Comparison of ENCODE assay signal across 15 cellular contexts in the genomic region with DNA sequence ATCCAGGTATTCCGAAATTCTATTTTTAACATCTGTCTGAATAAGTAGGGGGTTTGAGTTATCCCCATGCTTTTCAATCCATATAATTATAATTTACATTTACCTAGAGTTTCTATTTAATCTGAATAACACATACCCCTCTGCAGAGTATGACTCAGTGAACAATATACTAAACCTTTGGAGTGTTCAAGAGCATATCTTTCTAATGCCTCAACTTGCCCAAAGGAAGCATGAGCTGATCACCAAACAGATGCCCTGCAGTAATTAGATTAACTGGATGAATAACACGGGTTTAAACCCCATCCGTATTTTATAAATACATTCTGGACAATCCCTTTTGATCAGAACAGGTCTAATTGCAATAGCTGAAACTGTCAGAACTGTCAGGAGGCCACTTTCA.
A peak's percentile ranks its signal among the peaks of the same experiment; 100 is the strongest.
DNase-seq lines count a peak whose midpoint lies in the region; ATAC-seq, FAIRE-seq and TF ChIP-seq lines count a peak whose summit lies in the region.
"Had no signal": no experiment of that assay in that cellular context is flagged by ENCODE, and none has a peak within 500 bp of the region (broad histone marks: within the 10 kb centered on the region; RNA-seq: fewer than 3 reads in every experiment).

No MANE protein-coding gene starts in this region.

- no peak overlapping the region for H2BK120ac ChIP-seq in IMR-90 (ENCODE audit: low read depth, low read length)

- no peak overlapping the region for H4K8ac ChIP-seq in IMR-90 (ENCODE audit: low read depth in 2 of 2, low read length in 2 of 2)

- H3K14ac ChIP-seq in IMR-90 (replicated peaks; ENCODE audit: low read depth, low read length): no peak overlapping the region; the same call in 1 of the 2 replicates

- H3K27ac ChIP-seq in IMR-90 (ENCODE audit: insufficient read depth, low read length) (no peak overlapping the region), Panc1 (ENCODE audit: low read length) (peak overlapping the region; percentile 23; the same call in 1 of the 2 replicates), keratinocyte (ENCODE audit: control insufficient read depth, insufficient read depth, low read length) (peak overlapping the region; percentile 58), PC-9 (no peak overlapping the region)
- H3K27ac ChIP-seq: BLaER1 treated with 17β-estradiol and CSF1 and Interleukin-3, amounts not matched to agents 10 nM and 100 nM had no signal

- H3K27me3 ChIP-seq in IMR-90 (ENCODE audit: control insufficient read depth, insufficient read depth, low read length) (no peaks in the 10 kb centered on the region), Panc1 (ENCODE audit: control insufficient read depth, insufficient read depth, low read length) (no peaks in the 10 kb centered on the region), bronchial epithelial cell (ENCODE audit: control insufficient read depth, insufficient read depth, low read length) (no peaks in the 10 kb centered on the region), keratinocyte (ENCODE audit: control insufficient read depth, extremely low read depth, insufficient read depth, low read length) (no peaks in the 10 kb centered on the region), PC-9 (ENCODE audit: insufficient read depth, low read depth) (no peaks in the 10 kb centered on the region)
- H3K27me3 ChIP-seq: BLaER1 treated with 17β-estradiol and CSF1 and Interleukin-3, amounts not matched to agents 10 nM and 100 nM had no signal

- H3K9me1 ChIP-seq in IMR-90 (ENCODE audit: insufficient read depth, low read length) (peaks cover 15% of the 10 kb centered on the region; the same call in 1 of the 2 replicates), keratinocyte (ENCODE audit: control insufficient read depth, extremely low read depth, insufficient read depth, low read length) (no peaks in the 10 kb centered on the region)

- no peak overlapping the region for H2BK5ac ChIP-seq in IMR-90 (ENCODE audit: low read depth, low read length, poor library complexity, severe bottlenecking)

- TF ChIP-seq CTCF in IMR-90 (conservative IDR thresholded peaks at IDR 0.05; ENCODE audit: low read depth, low read length): no peak
- no peak for TF ChIP-seq CTCF in Panc1 (IDR thresholded peaks at IDR 0.05)
- no peak for TF ChIP-seq CTCF in bronchial epithelial cell (IDR thresholded peaks at IDR 0.05; ENCODE audit: insufficient read depth, low read length, severe bottlenecking)
- no peak for TF ChIP-seq CTCF in keratinocyte (optimal IDR thresholded peaks at IDR 0.05 in 1 of 3, IDR thresholded peaks at IDR 0.05 in 1 of 3, conservative IDR thresholded peaks at IDR 0.05 in 1 of 3; ENCODE audit: extremely low read depth in 1 of 3, insufficient read depth in 2 of 3, low read length in 3 of 3)
- no peak for TF ChIP-seq CTCF in PC-9 (conservative IDR thresholded peaks at IDR 0.05)

- H3K79me1 ChIP-seq in IMR-90 (ENCODE audit: low read depth in 1 of 2, low read length in 2 of 2): no peaks in the 10 kb centered on the region

- POLR2A ChIA-PET in IMR-90 (lab: Charles Lee; ENCODE audit: unreplicated experiment): no interaction called here
- POLR2A ChIA-PET in Panc1 (lab: Charles Lee): no interaction called here
- POLR2A ChIA-PET in PC-9 (lab: Charles Lee; ENCODE audit: unreplicated experiment): no interaction called here

- no CpG with 5 or more reads among the region's 3 CpGs for WGBS in IMR-90 (ENCODE audit: extremely low coverage in 2 of 2, insufficient read length in 1 of 2), 2 experiments

- CTCF ChIA-PET in IMR-90 (lab: Yijun Ruan, JAX) (no interaction called here), Panc1 (lab: Charles Lee) (interaction anchor here (0.6 kb wide), 1 partner anchor 968 kb away, joined by 3 read pairs; no protein-coding TSS in a partner anchor), PC-9 (lab: Charles Lee) (no interaction called here)

- H3K4me2 ChIP-seq in IMR-90 (ENCODE audit: low read depth, low read length) (no peak overlapping the region), keratinocyte (ENCODE audit: control insufficient read depth, extremely low read depth, insufficient read depth, low read depth, low read length) (peak overlapping the region; percentile 70), PC-9 (no peak overlapping the region)
- H3K4me2 ChIP-seq: BLaER1 treated with 17β-estradiol and CSF1 and Interleukin-3, amounts not matched to agents 10 nM and 100 nM had no signal

- no peaks in the 10 kb centered on the region for H3K36me3 ChIP-seq in IMR-90 (ENCODE audit: control insufficient read depth, insufficient read depth, low read length)
- H3K36me3 ChIP-seq in Panc1 (ENCODE audit: control insufficient read depth, insufficient read depth, low read length): no peaks in the 10 kb centered on the region
- H3K36me3 ChIP-seq in bronchial epithelial cell (ENCODE audit: control insufficient read depth, insufficient read depth, low read length): no peaks in the 10 kb centered on the region
- no peaks in the 10 kb centered on the region for H3K36me3 ChIP-seq in keratinocyte (ENCODE audit: control insufficient read depth in 2 of 2, extremely low read depth in 1 of 2, insufficient read depth in 2 of 2, low read length in 2 of 2)
- no peaks in the 10 kb centered on the region for H3K36me3 ChIP-seq in PC-9 (ENCODE audit: low read depth)
- H3K36me3 ChIP-seq: BLaER1 treated with 17β-estradiol and CSF1 and Interleukin-3, amounts not matched to agents 10 nM and 100 nM had no signal

- H3K9me2 ChIP-seq in PC-9 (ENCODE audit: insufficient read depth): no peaks in the 10 kb centered on the region

- no peak overlapping the region for H3K18ac ChIP-seq in IMR-90 (ENCODE audit: low read depth, low read length)

- BruUV-seq in IMR-90 (replicated peaks; lab: Mats Ljungman, UMichigan) (no TSS peak), Panc1 (replicated peaks; lab: Mats Ljungman, UMichigan) (no TSS peak), PC-9 (replicated peaks; lab: Mats Ljungman, UMichigan) (no TSS peak)

- no peak overlapping the region for H4K5ac ChIP-seq in IMR-90 (ENCODE audit: low read depth, low read length)

- no peak overlapping the region for H3K23ac ChIP-seq in IMR-90 (ENCODE audit: low read depth, low read length)

- H2AFZ ChIP-seq in IMR-90 (replicated peaks; ENCODE audit: low read length, poor library complexity): no peak overlapping the region
- H2AFZ ChIP-seq in keratinocyte (ENCODE audit: control insufficient read depth, low read length): no peak overlapping the region
- H2AFZ ChIP-seq in PC-9: no peak overlapping the region

- H2BK15ac ChIP-seq in IMR-90 (ENCODE audit: low read depth, low read length): no peak overlapping the region; the same call in 2 of the 3 replicates

- no peak for DNase-seq in IMR-90
- no peak for DNase-seq in Panc1 (ENCODE audit: low read depth, low spot score)
- peak; percentile 90 for DNase-seq in bronchial epithelial cell (ENCODE audit: low read depth)
- no peak for DNase-seq in keratinocyte (ENCODE audit: low read depth, low spot score)
- no peak for DNase-seq in NCI-H2081 (lab: John Stamatoyannopoulos, UW)
- no peak for DNase-seq in PC-9
- DNase-seq: CD8-positive, alpha-beta T cell; DMS 273 treated with DMSO at 0.1 percent for 48 hours; DND-41; EL; H9 had no signal

- H3K4me3 ChIP-seq in IMR-90 (ENCODE audit: insufficient read depth, low read depth, low read length) (no peak overlapping the region), Panc1 (ENCODE audit: low read depth in 2 of 2, low read length in 2 of 2) (no peak overlapping the region), bronchial epithelial cell (ENCODE audit: low read depth, low read length) (no peak overlapping the region), keratinocyte (ENCODE audit: control insufficient read depth in 2 of 3, extremely low read depth in 1 of 3, insufficient read depth in 2 of 3, low read depth in 1 of 3, low read length in 3 of 3) (no peak overlapping the region), PC-9 (no peak overlapping the region)
- H3K4me3 ChIP-seq: BLaER1 treated with 17β-estradiol and CSF1 and Interleukin-3, amounts not matched to agents 10 nM and 100 nM had no signal

- no peaks in the 10 kb centered on the region for H4K20me1 ChIP-seq in IMR-90 (ENCODE audit: insufficient read depth, low read length)
- H4K20me1 ChIP-seq in keratinocyte (ENCODE audit: control insufficient read depth, extremely low read depth, insufficient read depth, low read length): no peaks in the 10 kb centered on the region
- H4K20me1 ChIP-seq in PC-9 (ENCODE audit: insufficient read depth): no peaks in the 10 kb centered on the region
- H4K20me1 ChIP-seq: BLaER1 treated with 17β-estradiol and CSF1 and Interleukin-3, amounts not matched to agents 10 nM and 100 nM had no signal

- no peak overlapping the region for H4K91ac ChIP-seq in IMR-90 (ENCODE audit: insufficient read depth, low read depth, low read length)

- peak overlapping the region; percentile 3; the same call in 1 of the 2 replicates for H2BK20ac ChIP-seq in IMR-90 (ENCODE audit: low read depth, low read length)

- ATAC-seq in IMR-90 (ENCODE audit: low read depth) (no peak), Panc1 (no peak), GM18502 (IDR thresholded peaks at IDR 0.05; ENCODE audit: poor library complexity, unreplicated experiment) (no peak)
- ATAC-seq: CD8-positive, alpha-beta T cell had no signal

- no peaks in the 10 kb centered on the region for H3K9me3 ChIP-seq in IMR-90 (ENCODE audit: control insufficient read depth, insufficient read depth, low read length)
- H3K9me3 ChIP-seq in Panc1 (ENCODE audit: control insufficient read depth, insufficient read depth, low read depth, low read length): no peaks in the 10 kb centered on the region
- no peaks in the 10 kb centered on the region for H3K9me3 ChIP-seq in keratinocyte (ENCODE audit: control insufficient read depth, low read depth, low read length)
- H3K9me3 ChIP-seq in PC-9 (ENCODE audit: insufficient read depth, low read depth): no peaks in the 10 kb centered on the region
- H3K9me3 ChIP-seq: BLaER1 treated with 17β-estradiol and CSF1 and Interleukin-3, amounts not matched to agents 10 nM and 100 nM had no signal

- dilution Hi-C loops in IMR-90 (cut with HindIII; ENCODE audit: low sequenced_read_pairs, unreplicated experiment): no loop called here
- dilution Hi-C loops in keratinocyte (cut with MboI; ENCODE audit: extremely low pct_ligation_motif_present, low sequenced_read_pairs): no loop called here

- H3K4ac ChIP-seq in IMR-90 (ENCODE audit: low read depth, low read length): no peak overlapping the region

- intact Hi-C loops in IMR-90 (cut with micrococcal nuclease) (no loop called here), Panc1 (cut with micrococcal nuclease; ENCODE audit: unreplicated experiment) (no loop called here), PC-9 (cut with micrococcal nuclease; ENCODE audit: unreplicated experiment) (no loop called here)

- TF ChIP-seq POLR2A in IMR-90 (IDR thresholded peaks at IDR 0.05; ENCODE audit: low read depth, low read length): no peak

- H3K79me2 ChIP-seq in keratinocyte (ENCODE audit: control insufficient read depth, insufficient read depth, low read length) (no peaks in the 10 kb centered on the region), PC-9 (ENCODE audit: low read depth) (no peaks in the 10 kb centered on the region)

- no peak overlapping the region for H3K56ac ChIP-seq in IMR-90 (ENCODE audit: extremely low read depth, insufficient read depth, low read length)

- TF ChIP-seq RAD21 in IMR-90 (IDR thresholded peaks at IDR 0.05; ENCODE audit: low read length): no peak

- H3K9ac ChIP-seq in IMR-90 (ENCODE audit: low read depth, low read length) (no peak overlapping the region), keratinocyte (ENCODE audit: control insufficient read depth, extremely low read depth, insufficient read depth, low read length) (no peak overlapping the region)
- H3K9ac ChIP-seq: BLaER1 treated with 17β-estradiol and CSF1 and Interleukin-3, amounts not matched to agents 10 nM and 100 nM had no signal

- in situ Hi-C loops in IMR-90 (cut with MboI; ENCODE audit: low sequenced_read_pairs): no loop called here
- in situ Hi-C loops in Panc1 (cut with HindIII; ENCODE audit: low pct_unique_long_range_greater_than_20kb, low sequenced_read_pairs): no loop called here

- H2AK5ac ChIP-seq in IMR-90 (ENCODE audit: low read depth, low read length): no peak overlapping the region

- H2AK9ac ChIP-seq in IMR-90 (replicated peaks; ENCODE audit: low read depth, low read length, poor library complexity): no peak overlapping the region

- H3F3A ChIP-seq in PC-9 (ENCODE audit: insufficient read depth, low read depth): 0 out of 2 replicates have a peak, but pooled peaks cover 5% of the 10 kb centered on the region

- H3K4me1 ChIP-seq in IMR-90 (ENCODE audit: control insufficient read depth, insufficient read depth, low read length) (peaks cover 12% of the 10 kb centered on the region), Panc1 (ENCODE audit: control insufficient read depth, insufficient read depth, low read length) (peaks cover 24% of the 10 kb centered on the region), keratinocyte (ENCODE audit: control insufficient read depth, extremely low read depth, insufficient read depth, low read length) (peaks cover 76% of the 10 kb centered on the region), PC-9 (replicated peaks; ENCODE audit: insufficient read depth) (peaks cover 39% of the 10 kb centered on the region)

- FAIRE-seq in bronchial epithelial cell (lab: Jason Lieb, UNC): no peak
- FAIRE-seq in keratinocyte (lab: Jason Lieb, UNC): peak; percentile 84
- FAIRE-seq: H1, HTR-8/SVneo had no signal

Comparison
In these comparisons a context has a peak if more than half of its experiments do, and no peak if none do; other contexts are left out.
1. H3K27ac ChIP-seq: peak in Panc1 (single experiment) and keratinocyte (single experiment); none in IMR-90 (single experiment) and PC-9 (single experiment).